ENCODE assay signal across 13 cellular contexts in genomic region chr12:124795081-124795948, GRCh38.
DNase-seq lines count a peak whose midpoint lies in the region; ATAC-seq, FAIRE-seq and TF ChIP-seq lines count a peak whose summit lies in the region.
"Had no signal": no experiment of that assay in that cellular context is flagged by ENCODE, and none has a peak within 500 bp of the region (broad histone marks: within the 10 kb centered on the region; RNA-seq: fewer than 3 reads in every experiment).

No MANE protein-coding gene starts in this region.

- H3K27me3 Mint-ChIP-seq in WTC11 (ENCODE audit: low read depth) (no peaks in the 10 kb centered on the region), immature natural killer cell (ENCODE audit: low read depth in 3 of 3) (peaks cover 0 to 4% (median 0%) of the 10 kb centered on the region in 3 donors)
- H3K27me3 Mint-ChIP-seq: activated CD4-positive, alpha-beta T cell treated with anti-CD3 and anti-CD28 coated beads, Interleukin-2, amount 10 ng/mL, durations not matched to agents 24 days and 14 days had no signal

- H3K27me3 ChIP-seq in right lobe of liver = no peaks in the 10 kb centered on the region
- H3K27me3 ChIP-seq: sigmoid colon, upper lobe of right lung had no signal

- POLR2A ChIA-PET in WTC11 (lab: Charles Lee) = no interaction called here

- peak; percentile 78 for FAIRE-seq in GM12892 (lab: Jason Lieb, UNC)

- TF ChIP-seq POLR2A in GM12892 (IDR thresholded peaks at IDR 0.05; ENCODE audit: low read depth, low read length) (0 out of 2 replicates have a peak, but pooled peaks have one; percentile 26), erythroblast (IDR thresholded peaks at IDR 0.05; ENCODE audit: low read length) (no peak), right lobe of liver (IDR thresholded peaks at IDR 0.05) (no peak)

- intact Hi-C loops in right lobe of liver (cut with DNase I) = no loop called here

- H3K4me3 ChIP-seq in right lobe of liver = no peak overlapping the region
- H3K4me3 ChIP-seq: sigmoid colon, upper lobe of right lung had no signal

- peaks cover 0 to 4% (median 0%) of the 10 kb centered on the region in 4 donors for H3K4me1 ChIP-seq in right lobe of liver
- H3K4me1 ChIP-seq: sigmoid colon, upper lobe of right lung had no signal

- ATAC-seq in HG02798 (IDR thresholded peaks at IDR 0.05; ENCODE audit: poor library complexity, unreplicated experiment) = peak; percentile 80
- ATAC-seq in WTC11 = no peak
- no peak for ATAC-seq in right lobe of liver
- ATAC-seq: upper lobe of right lung had no signal

- no peak overlapping the region for H3K27ac ChIP-seq in right lobe of liver
- H3K27ac ChIP-seq: sigmoid colon, upper lobe of right lung had no signal

- TF ChIP-seq CTCF in WTC11 (IDR thresholded peaks at IDR 0.05) = no peak
- TF ChIP-seq CTCF in right lobe of liver (IDR thresholded peaks at IDR 0.05) = no peak

- H3K4me1 Mint-ChIP-seq in WTC11 (peaks cover 15% of the 10 kb centered on the region), immature natural killer cell (no peaks in the 10 kb centered on the region)

- 92% methylated on average over 2 of the region's 6 CpGs for WGBS in right lobe of liver (ENCODE audit: insufficient coverage, low coverage, low lambda C conversion rate, missing lambda C conversion rate)

- H3K9me3 Mint-ChIP-seq in WTC11 (no peaks in the 10 kb centered on the region), immature natural killer cell (no peaks in the 10 kb centered on the region)
- H3K9me3 Mint-ChIP-seq: activated CD4-positive, alpha-beta T cell treated with anti-CD3 and anti-CD28 coated beads, Interleukin-2, amount 10 ng/mL, durations not matched to agents 24 days and 14 days had no signal

- peaks cover 0 to 53% (median 28%) of the 10 kb centered on the region in 4 donors for H3K36me3 ChIP-seq in right lobe of liver
- H3K36me3 ChIP-seq: upper lobe of right lung had no signal

- H3K9me3 ChIP-seq in right lobe of liver = no peaks in the 10 kb centered on the region
- H3K9me3 ChIP-seq: sigmoid colon, upper lobe of right lung had no signal

- CTCF ChIA-PET in WTC11 (lab: Charles Lee) = no interaction called here

- H3K4me3 Mint-ChIP-seq in WTC11 = no peak overlapping the region
- H3K4me3 Mint-ChIP-seq in immature natural killer cell = no peak overlapping the region
- H3K4me3 Mint-ChIP-seq: activated CD4-positive, alpha-beta T cell treated with anti-CD3 and anti-CD28 coated beads, Interleukin-2, amount 10 ng/mL, durations not matched to agents 24 days and 14 days had no signal

- H3K27ac Mint-ChIP-seq in WTC11 = peak overlapping the region; percentile 81; the same call in 1 of the 2 replicates
- no peak overlapping the region for H3K27ac Mint-ChIP-seq in immature natural killer cell
- H3K27ac Mint-ChIP-seq: activated CD4-positive, alpha-beta T cell treated with anti-CD3 and anti-CD28 coated beads, Interleukin-2, amount 10 ng/mL, durations not matched to agents 24 days and 14 days had no signal

- peaks cover 19% of the 10 kb centered on the region for H3K36me3 Mint-ChIP-seq in WTC11
- no peaks in the 10 kb centered on the region for H3K36me3 Mint-ChIP-seq in immature natural killer cell

- DNase-seq in GM12892 (ENCODE audit: insufficient read length) (no peak), GM19240 (ENCODE audit: insufficient read length, low spot score) (peak; percentile 41), WTC11 (ENCODE audit: low spot score) (no peak), immature natural killer cell (no peak), erythroblast (lab: John Stamatoyannopoulos, UW) (no peak), right lobe of liver (no peak)
- DNase-seq in stimulated activated CD4-positive, alpha-beta T cell treated with anti-CD3 and anti-CD28 coated beads, Interleukin-2, amount 100 ng/mL, for 48 hours = no peak
- DNase-seq: activated CD4-positive, alpha-beta T cell treated with anti-CD3 and anti-CD28 coated beads, Interleukin-2, amount 10 ng/mL, durations not matched to agents 24 days and 14 days; activated naive CD4-positive, alpha-beta T cell; NCI-H526 treated with DMSO at 0.1 percent for 48 hours; sigmoid colon; upper lobe of right lung had no signal

TF ChIP-seq in WTC11, 78 proteins besides CTCF, POLR2A, EP300 and RAD21:
- TF ChIP-seq NR2C2 (CRISPR knock-in tag; IDR thresholded peaks at IDR 0.05) (no peak), HMGA2 (CRISPR knock-in tag; IDR thresholded peaks at IDR 0.05) (no peak), STAT6 (CRISPR knock-in tag; conservative IDR thresholded peaks at IDR 0.05; ENCODE audit: low read depth) (no peak), NFATC4 (CRISPR knock-in tag; IDR thresholded peaks at IDR 0.05) (no peak), USF1 (CRISPR knock-in tag; IDR thresholded peaks at IDR 0.05) (no peak), IRF2 (CRISPR knock-in tag; IDR thresholded peaks at IDR 0.05; ENCODE audit: borderline replicate concordance, low read depth) (no peak), PREB (CRISPR knock-in tag; IDR thresholded peaks at IDR 0.05; ENCODE audit: borderline replicate concordance) (no peak), SOX15 (CRISPR knock-in tag; IDR thresholded peaks at IDR 0.05) (no peak), ETV6 (CRISPR knock-in tag; IDR thresholded peaks at IDR 0.05) (no peak)
